Comparison of ENCODE assay signal across 8 cellular contexts in genomic region chr12:22100952-22101748, GRCh38. TPM values are rescaled to one million over a fixed set of nuclear protein-coding genes. Genes with fewer than 3 reads are reported as not detected.
DNase-seq lines count a peak whose midpoint lies in the region; ATAC-seq and TF ChIP-seq lines count a peak whose summit lies in the region.

No MANE protein-coding gene starts in this region.

- H3K4me3 Mint-ChIP-seq in nephron progenitor cell: no peak overlapping the region

- 84% methylated on average over 6 of the region's 6 CpGs for WGBS in esophagus muscularis mucosa

- TF ChIP-seq CTCF in esophagus muscularis mucosa (IDR thresholded peaks at IDR 0.05) (peak; percentile 39 to 53 (median 44)), nephron progenitor cell (IDR thresholded peaks at IDR 0.05) (peak; percentile 42)

- DNase-seq in G401 (ENCODE audit: low spot score) (peak; percentile 54), KBM-7 (peak; percentile 73), UCSD-AML1 (lab: John Stamatoyannopoulos, UW; ENCODE audit: unreplicated experiment) (peak; percentile 26), esophagus muscularis mucosa (ENCODE audit: extremely low spot score) (no peak), nephron progenitor cell (peak; percentile 32), NCI-H446 treated with DMSO at 0.1 percent for 48 hours (lab: John Stamatoyannopoulos, UW) (no peak)

- no peaks in the 10 kb centered on the region for H3K36me3 ChIP-seq in esophagus muscularis mucosa

- no peaks in the 10 kb centered on the region for H3K4me1 ChIP-seq in esophagus muscularis mucosa

- no peak for TF ChIP-seq EP300 in esophagus muscularis mucosa (IDR thresholded peaks at IDR 0.05)

- no peak overlapping the region for H3K27ac ChIP-seq in esophagus muscularis mucosa (replicated peaks in 1 of 4)

- H3K27ac Mint-ChIP-seq in nephron progenitor cell: peak overlapping the region; percentile 68

- no peak overlapping the region for H3K4me3 ChIP-seq in esophagus muscularis mucosa

- H3K4me1 Mint-ChIP-seq in nephron progenitor cell: peaks cover 7% of the 10 kb centered on the region

- H3K36me3 Mint-ChIP-seq in nephron progenitor cell (ENCODE audit: low read depth): no peaks in the 10 kb centered on the region

- no peaks in the 10 kb centered on the region for H3K9me3 ChIP-seq in esophagus muscularis mucosa

- no peak for TF ChIP-seq POLR2A in esophagus muscularis mucosa (IDR thresholded peaks at IDR 0.05; ENCODE audit: low read depth)

- ATAC-seq in GM21360 (IDR thresholded peaks at IDR 0.05; ENCODE audit: unreplicated experiment) (peak; percentile 40), GM21526 (IDR thresholded peaks at IDR 0.05; ENCODE audit: low FRiP score, unreplicated experiment) (no peak)

- no peaks in the 10 kb centered on the region for H3K27me3 Mint-ChIP-seq in nephron progenitor cell (ENCODE audit: low read depth, poor library complexity)

- no peaks in the 10 kb centered on the region for H3K27me3 ChIP-seq in esophagus muscularis mucosa

- H3K9me3 Mint-ChIP-seq in nephron progenitor cell: peaks cover 36% of the 10 kb centered on the region

- in situ Hi-C loops in G401 (cut with HindIII; ENCODE audit: low sequenced_read_pairs): no loop called here
- in situ Hi-C loops in KBM-7 (cut with MboI; ENCODE audit: low pct_unique_long_range_greater_than_20kb, low sequenced_read_pairs): no loop called here

- intact Hi-C loops in esophagus muscularis mucosa (cut with DNase I): loop anchor here (5.0 kb wide), 1 partner anchor 236 kb away; no protein-coding TSS in a partner anchor

RNA-seq across cellular contexts. Expression of gene CMAS, which starts 55.1 kb away (rescaled TPM):
- total RNA-seq in G401 (2014; rRNA removed; shearing (Covaris generic)): 19.6 and 23.6 TPM in 2 replicates
- total RNA-seq in esophagus muscularis mucosa: 10 to 100 TPM; 23.2 to 37.0 (median 34.0) TPM

Comparison
In these comparisons a context has a peak if more than half of its experiments do, and no peak if none do; other contexts are left out.
1. DNase-seq: peak in G401 (single experiment), KBM-7 (single experiment), UCSD-AML1 (single experiment) and nephron progenitor cell (single experiment); none in esophagus muscularis mucosa (single experiment) and NCI-H446 treated with DMSO at 0.1 percent for 48 hours (single experiment).